In genomic region chr1:12488666-12489354, GRCh38 we compare ENCODE assay signal across 27 cellular contexts.
A peak's percentile ranks its signal among the peaks of the same experiment; 100 is the strongest.
DNase-seq lines count a peak whose midpoint lies in the region; ATAC-seq and TF ChIP-seq lines count a peak whose summit lies in the region.
"Had no signal": no experiment of that assay in that cellular context is flagged by ENCODE, and none has a peak within 500 bp of the region (broad histone marks: within the 10 kb centered on the region; RNA-seq: fewer than 3 reads in every experiment).

No MANE protein-coding gene starts in this region.

- H3K4me3 Mint-ChIP-seq in MCF 10A (ENCODE audit: unreplicated experiment): no peak overlapping the region
- no peak overlapping the region for H3K4me3 Mint-ChIP-seq in CD8-positive, alpha-beta T cell
- H3K4me3 Mint-ChIP-seq in CD8-positive, alpha-beta memory T cell: no peak overlapping the region
- H3K4me3 Mint-ChIP-seq: activated CD4-positive, alpha-beta T cell treated with anti-CD3 and anti-CD28 coated beads, Interleukin-2, amount 10 ng/mL, durations not matched to agents 24 days and 14 days; activated naive CD8-positive, alpha-beta T cell treated with anti-CD3 and anti-CD28 coated beads for 36 hours; T-helper 2 cell treated with Interferon-gamma antibody and Interleukin-4, amounts not matched to agents 5 μg/mL and 100 μg/mL, for 36 hours had no signal

- peak; percentile 19 for DNase-seq in MCF 10A (ENCODE audit: unreplicated experiment)
- DNase-seq in breast epithelium (ENCODE audit: low spot score in 2 of 2): no peak
- DNase-seq in astrocyte of the spinal cord (ENCODE audit: low read depth, low spot score): peak; percentile 59
- no peak for DNase-seq in left lung
- DNase-seq in CD8-positive, alpha-beta T cell: no peak
- DNase-seq in H4 (ENCODE audit: low spot score): no peak
- no peak for DNase-seq in CD8-positive, alpha-beta memory T cell
- DNase-seq: activated CD4-positive, alpha-beta T cell treated with anti-CD3 and anti-CD28 coated beads, Interleukin-2, amount 10 ng/mL, durations not matched to agents 24 days and 14 days; activated effector memory CD4-positive, alpha-beta T cell treated with anti-CD3 and anti-CD28 coated beads, Interleukin-2, amount 50 U/mL, for 16 hours; activated naive CD8-positive, alpha-beta T cell treated with anti-CD3 and anti-CD28 coated beads for 36 hours; activated T-cell treated with anti-CD3 and anti-CD28 coated beads, Interleukin-2, amount 50 U/mL, for 1 hour; cerebellar nuclear complex; kidney; lower lobe of right lung; NCI-H1436; NCI-H345; NCI-H82; ovary; right cardiac atrium; stimulated activated CD4-positive, alpha-beta T cell treated with anti-CD3 and anti-CD28 coated beads, Interleukin-12 subunit alpha, Interleukin-12 subunit beta, amount 100 ng/mL, for 4 hours; stimulated activated CD4-positive, alpha-beta T cell treated with anti-CD3 and anti-CD28 coated beads, Interleukin-4, amount 100 ng/mL, for 1 hour; WERI-Rb-1 had no signal

- in situ Hi-C loops in astrocyte of the spinal cord (cut with HindIII; ENCODE audit: low sequenced_read_pairs): no loop called here

- H3K4me1 ChIP-seq in breast epithelium (peaks cover 6 to 7% of the 10 kb centered on the region in 2 donors), left lung (peaks cover 12 to 20% of the 10 kb centered on the region in 2 donors)
- peaks cover 5% of the 10 kb centered on the region for H3K4me1 ChIP-seq in CD8-positive, alpha-beta T cell (ENCODE audit: insufficient read depth, low read length)
- no peaks in the 10 kb centered on the region for H3K4me1 ChIP-seq in CD8-positive, alpha-beta memory T cell (ENCODE audit: insufficient read depth, low read length)

- no peaks in the 10 kb centered on the region for H3K9me3 ChIP-seq in breast epithelium
- H3K9me3 ChIP-seq in left lung: no peaks in the 10 kb centered on the region
- H3K9me3 ChIP-seq in CD8-positive, alpha-beta T cell (ENCODE audit: low read length): no peaks in the 10 kb centered on the region
- no peaks in the 10 kb centered on the region for H3K9me3 ChIP-seq in CD8-positive, alpha-beta memory T cell (ENCODE audit: low read length)
- H3K9me3 ChIP-seq: ascending aorta, lower lobe of right lung, ovary had no signal

- intact Hi-C loops in MCF 10A (cut with micrococcal nuclease): no loop called here
- intact Hi-C loops in breast epithelium (cut with DNase I; ENCODE audit: low total_unique reads): no loop called here
- intact Hi-C loops in left lung (cut with DNase I): no loop called here
- intact Hi-C loops in CD8-positive, alpha-beta T cell (cut with DNase I, micrococcal nuclease): no loop called here

- H3K27ac Mint-ChIP-seq in MCF 10A (ENCODE audit: low read depth, unreplicated experiment): no peak overlapping the region
- H3K27ac Mint-ChIP-seq in CD8-positive, alpha-beta T cell: no peak overlapping the region
- H3K27ac Mint-ChIP-seq in CD8-positive, alpha-beta memory T cell: no peak overlapping the region
- H3K27ac Mint-ChIP-seq: activated CD4-positive, alpha-beta T cell treated with anti-CD3 and anti-CD28 coated beads, Interleukin-2, amount 10 ng/mL, durations not matched to agents 24 days and 14 days; activated naive CD8-positive, alpha-beta T cell treated with anti-CD3 and anti-CD28 coated beads for 36 hours; T-helper 2 cell treated with Interferon-gamma antibody and Interleukin-4, amounts not matched to agents 5 μg/mL and 100 μg/mL, for 36 hours had no signal

- no peaks in the 10 kb centered on the region for H3K27me3 Mint-ChIP-seq in MCF 10A (ENCODE audit: insufficient read depth, unreplicated experiment)
- H3K27me3 Mint-ChIP-seq in CD8-positive, alpha-beta T cell (ENCODE audit: low read depth): no peaks in the 10 kb centered on the region
- H3K27me3 Mint-ChIP-seq in CD8-positive, alpha-beta memory T cell: no peaks in the 10 kb centered on the region
- H3K27me3 Mint-ChIP-seq: activated CD4-positive, alpha-beta T cell treated with anti-CD3 and anti-CD28 coated beads, Interleukin-2, amount 10 ng/mL, durations not matched to agents 24 days and 14 days; activated naive CD8-positive, alpha-beta T cell treated with anti-CD3 and anti-CD28 coated beads for 36 hours had no signal

- no peak for TF ChIP-seq POLR2A in breast epithelium (IDR thresholded peaks at IDR 0.05)

- H3K27ac ChIP-seq in breast epithelium (no peak overlapping the region), left lung (no peak overlapping the region)
- no peak overlapping the region for H3K27ac ChIP-seq in CD8-positive, alpha-beta T cell (ENCODE audit: low read depth, low read length)
- no peak overlapping the region for H3K27ac ChIP-seq in CD8-positive, alpha-beta memory T cell (ENCODE audit: low read depth, low read length)
- H3K27ac ChIP-seq: 22Rv1, ascending aorta, lower lobe of right lung, ovary, SK-N-MC, WERI-Rb-1 had no signal

- H3K4me1 Mint-ChIP-seq in MCF 10A (ENCODE audit: insufficient read depth, unreplicated experiment): no peaks in the 10 kb centered on the region
- peaks cover 9% of the 10 kb centered on the region for H3K4me1 Mint-ChIP-seq in CD8-positive, alpha-beta T cell (ENCODE audit: low read depth)
- peaks cover 0 to 6% (median 4%) of the 10 kb centered on the region in 3 donors for H3K4me1 Mint-ChIP-seq in CD8-positive, alpha-beta memory T cell
- H3K4me1 Mint-ChIP-seq: activated CD4-positive, alpha-beta T cell treated with anti-CD3 and anti-CD28 coated beads, Interleukin-2, amount 10 ng/mL, durations not matched to agents 24 days and 14 days had no signal

- H3K27me3 ChIP-seq in breast epithelium (no peaks in the 10 kb centered on the region), left lung (no peaks in the 10 kb centered on the region)
- no peaks in the 10 kb centered on the region for H3K27me3 ChIP-seq in CD8-positive, alpha-beta T cell (ENCODE audit: insufficient read depth, low read length)
- no peaks in the 10 kb centered on the region for H3K27me3 ChIP-seq in CD8-positive, alpha-beta memory T cell (ENCODE audit: insufficient read depth, low read length, poor library complexity, severe bottlenecking)
- H3K27me3 ChIP-seq: ascending aorta, ovary had no signal

- no TSS peak for BruUV-seq in MCF 10A (replicated peaks; lab: Mats Ljungman, UMichigan)

- CTCF ChIA-PET in MCF 10A (lab: Yijun Ruan, JAX): interaction anchor here (0.6 to 0.8 kb wide), 4 partner anchors 11 to 131 kb away, joined by 3 to 7 read pairs (median 4); no protein-coding TSS in a partner anchor
- CTCF ChIA-PET in CD8-positive, alpha-beta T cell (lab: Charles Lee): no interaction called here
- CTCF ChIA-PET in CD8-positive, alpha-beta memory T cell (lab: Charles Lee): interaction anchor here (1.1 kb wide), 1 partner anchor 10 kb away, joined by 3 read pairs; no protein-coding TSS in a partner anchor

- TF ChIP-seq CTCF in MCF 10A (IDR thresholded peaks at IDR 0.05; ENCODE audit: unreplicated experiment) (no peak), breast epithelium (IDR thresholded peaks at IDR 0.05) (no peak), astrocyte of the spinal cord (IDR thresholded peaks at IDR 0.05; ENCODE audit: low read depth, low read length) (no peak), left lung (IDR thresholded peaks at IDR 0.05) (no peak)
- TF ChIP-seq CTCF in CD8-positive, alpha-beta T cell (IDR thresholded peaks at IDR 0.05): no peak

- H3K9me3 Mint-ChIP-seq in MCF 10A (ENCODE audit: unreplicated experiment): no peaks in the 10 kb centered on the region
- H3K9me3 Mint-ChIP-seq in CD8-positive, alpha-beta T cell: no peaks in the 10 kb centered on the region
- H3K9me3 Mint-ChIP-seq in CD8-positive, alpha-beta memory T cell: no peaks in the 10 kb centered on the region
- H3K9me3 Mint-ChIP-seq: activated naive CD8-positive, alpha-beta T cell treated with anti-CD3 and anti-CD28 coated beads for 36 hours; T-helper 2 cell treated with Interferon-gamma antibody and Interleukin-4, amounts not matched to agents 5 μg/mL and 100 μg/mL, for 36 hours had no signal

- POLR2A ChIA-PET in MCF 10A (lab: Yijun Ruan, JAX): no interaction called here
- POLR2A ChIA-PET in CD8-positive, alpha-beta T cell (lab: Charles Lee): interaction anchor here (0.6 kb wide), 1 partner anchor 49 kb away, joined by 3 read pairs; no protein-coding TSS in a partner anchor
- POLR2A ChIA-PET in CD8-positive, alpha-beta memory T cell (lab: Charles Lee): interaction anchor here (0.6 to 0.7 kb wide), 2 partner anchors 9 to 189 kb away, joined by 3 to 4 read pairs; no protein-coding TSS in a partner anchor

- ATAC-seq in left lung (peak; percentile 34), HG02610 (IDR thresholded peaks at IDR 0.05; ENCODE audit: unreplicated experiment) (no peak)
- no peak for ATAC-seq in CD8-positive, alpha-beta T cell
- ATAC-seq: right cardiac atrium had no signal

- no peaks in the 10 kb centered on the region for H3K36me3 ChIP-seq in breast epithelium
- H3K36me3 ChIP-seq in left lung: peaks cover 0 to 6% of the 10 kb centered on the region in 2 donors
- H3K36me3 ChIP-seq in CD8-positive, alpha-beta T cell (ENCODE audit: insufficient read depth, low read length): peaks cover 6% of the 10 kb centered on the region
- peaks cover 4% of the 10 kb centered on the region for H3K36me3 ChIP-seq in CD8-positive, alpha-beta memory T cell (ENCODE audit: insufficient read depth, low read length)
- H3K36me3 ChIP-seq: ovary, WERI-Rb-1 had no signal

- peaks cover 19% of the 10 kb centered on the region for H3K36me3 Mint-ChIP-seq in MCF 10A (ENCODE audit: insufficient read depth, unreplicated experiment)
- peaks cover 57% of the 10 kb centered on the region for H3K36me3 Mint-ChIP-seq in CD8-positive, alpha-beta T cell
- peaks cover 14 to 58% (median 32%) of the 10 kb centered on the region in 3 donors for H3K36me3 Mint-ChIP-seq in CD8-positive, alpha-beta memory T cell

- H3K4me3 ChIP-seq in breast epithelium: no peak overlapping the region
- no peak overlapping the region for H3K4me3 ChIP-seq in astrocyte of the spinal cord (ENCODE audit: low read depth, low read length)
- no peak overlapping the region for H3K4me3 ChIP-seq in left lung
- H3K4me3 ChIP-seq in CD8-positive, alpha-beta T cell (ENCODE audit: low read depth, low read length): no peak overlapping the region
- H3K4me3 ChIP-seq in CD8-positive, alpha-beta memory T cell (ENCODE audit: low read length): no peak overlapping the region
- H3K4me3 ChIP-seq: ascending aorta, lower lobe of right lung, ovary, SK-N-MC had no signal

Comparison
In these comparisons a context has a peak if more than half of its experiments do, and no peak if none do; other contexts are left out.
1. DNase-seq: peak in MCF 10A (single experiment) and astrocyte of the spinal cord (single experiment); none in breast epithelium (0 of 2), left lung (0 of 2), CD8-positive, alpha-beta T cell (0 of 7), H4 (single experiment) and CD8-positive, alpha-beta memory T cell (0 of 5).